ENCODE assay signal across 8 cellular contexts in the genomic region with DNA sequence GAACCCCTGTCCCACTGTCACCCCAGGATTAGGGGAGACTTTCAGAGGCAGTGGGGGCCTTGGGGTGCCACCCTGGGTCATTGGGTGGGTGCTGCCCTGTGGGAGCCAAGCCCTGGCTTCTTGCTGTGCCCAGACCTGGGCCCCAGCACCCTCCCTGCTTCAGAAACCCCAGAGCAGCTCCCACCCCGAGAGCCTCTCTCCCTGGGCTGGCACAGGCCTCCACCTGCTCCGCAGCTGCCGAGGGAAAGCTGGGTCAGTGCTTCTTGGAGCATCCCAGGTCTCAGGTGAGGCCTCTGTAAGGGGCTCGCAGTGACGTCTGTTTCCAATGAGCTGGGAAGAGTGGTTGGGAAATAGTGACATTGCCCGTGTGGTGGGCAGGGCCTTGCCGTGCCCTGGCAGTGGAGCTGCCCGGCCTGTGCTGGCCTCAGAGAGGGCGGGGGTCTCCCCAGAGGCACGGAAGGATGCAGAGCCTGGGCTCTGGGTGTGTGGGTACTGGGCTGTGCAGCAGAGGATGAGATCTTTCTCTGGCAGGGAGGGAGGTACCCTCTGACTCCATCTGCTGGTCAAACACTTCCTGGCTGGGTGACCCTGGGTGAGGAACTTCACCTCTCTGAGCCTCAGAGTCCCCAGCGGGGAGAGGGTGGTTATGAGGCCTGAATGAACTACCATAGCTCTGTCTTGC. TPM values are rescaled to one million over a fixed set of nuclear protein-coding genes. Genes with fewer than 3 reads are reported as not detected.
A peak's percentile ranks its signal among the peaks of the same experiment; 100 is the strongest.
DNase-seq lines count a peak whose midpoint lies in the region; ATAC-seq and TF ChIP-seq lines count a peak whose summit lies in the region.

No MANE protein-coding gene starts in this region.

- no peaks in the 10 kb centered on the region for H3K27me3 ChIP-seq in neural progenitor cell
- no peaks in the 10 kb centered on the region for H3K27me3 ChIP-seq in CD4-positive, alpha-beta memory T cell (ENCODE audit: insufficient read depth, low read length)

- no peak overlapping the region for H3K27ac Mint-ChIP-seq in neural progenitor cell
- H3K27ac Mint-ChIP-seq in CD4-positive, alpha-beta memory T cell = no peak overlapping the region

- intact Hi-C loops in CD4-positive, alpha-beta memory T cell (cut with micrococcal nuclease) = no loop called here

- H3K79me2 ChIP-seq in neural progenitor cell (ENCODE audit: low read depth) = no peaks in the 10 kb centered on the region

- H3K9me3 ChIP-seq in neural progenitor cell (ENCODE audit: low read depth) = no peaks in the 10 kb centered on the region
- H3K9me3 ChIP-seq in CD4-positive, alpha-beta memory T cell (ENCODE audit: control insufficient read depth in 1 of 2, low read length in 2 of 2) = no peaks in the 10 kb centered on the region

- H3K9ac ChIP-seq in neural progenitor cell = no peak overlapping the region

- CTCF ChIA-PET in CD4-positive, alpha-beta memory T cell (lab: Charles Lee; ENCODE audit: partially characterized antibody) = interaction anchor here (1.2 to 5.5 kb wide), 5 partner anchors 18 to 113 kb away, joined by 4 to 42 read pairs (median 8); partner anchors contain the start of gene MICALL1

- no peak for ATAC-seq in HG03280 (IDR thresholded peaks at IDR 0.05; ENCODE audit: unreplicated experiment)
- no peak for ATAC-seq in HG03378 (IDR thresholded peaks at IDR 0.05; ENCODE audit: unreplicated experiment)

- H3K27ac ChIP-seq in neural progenitor cell = no peak overlapping the region
- no peak overlapping the region for H3K27ac ChIP-seq in CD4-positive, alpha-beta memory T cell (ENCODE audit: low read depth, low read length)

- no peak overlapping the region for H2AFZ ChIP-seq in neural progenitor cell (replicated peaks)

- H3K36me3 ChIP-seq in neural progenitor cell = no peaks in the 10 kb centered on the region
- H3K36me3 ChIP-seq in CD4-positive, alpha-beta memory T cell (ENCODE audit: insufficient read depth, low read length) = peaks cover 13% of the 10 kb centered on the region

- H3K4me1 ChIP-seq in neural progenitor cell = no peaks in the 10 kb centered on the region
- H3K4me1 ChIP-seq in CD4-positive, alpha-beta memory T cell (ENCODE audit: insufficient read depth, low read length) = peaks cover 11% of the 10 kb centered on the region

- peak; percentile 43 for TF ChIP-seq CTCF in neural progenitor cell (IDR thresholded peaks at IDR 0.05)

- no peak overlapping the region for H3K4me3 Mint-ChIP-seq in neural progenitor cell
- H3K4me3 Mint-ChIP-seq in CD4-positive, alpha-beta memory T cell = no peak overlapping the region

- H3K27me3 Mint-ChIP-seq in neural progenitor cell (ENCODE audit: insufficient read depth, low read depth) = peaks cover 6% of the 10 kb centered on the region
- H3K27me3 Mint-ChIP-seq in CD4-positive, alpha-beta memory T cell = no peaks in the 10 kb centered on the region

- peaks cover 12% of the 10 kb centered on the region for H3K4me1 Mint-ChIP-seq in neural progenitor cell
- peaks cover 7 to 13% (median 8%) of the 10 kb centered on the region in 4 donors for H3K4me1 Mint-ChIP-seq in CD4-positive, alpha-beta memory T cell

- no peak overlapping the region for H3K4me3 ChIP-seq in neural progenitor cell
- H3K4me3 ChIP-seq in CD4-positive, alpha-beta memory T cell (ENCODE audit: low read length in 2 of 2) = no peak overlapping the region

- H3K36me3 Mint-ChIP-seq in neural progenitor cell = peaks cover 9% of the 10 kb centered on the region
- peaks cover 11 to 39% of the 10 kb centered on the region in 2 donors for H3K36me3 Mint-ChIP-seq in CD4-positive, alpha-beta memory T cell

- H4K20me1 ChIP-seq in neural progenitor cell (ENCODE audit: low read depth) = peaks cover 8% of the 10 kb centered on the region

- POLR2A ChIA-PET in CD4-positive, alpha-beta memory T cell (lab: Charles Lee; ENCODE audit: partially characterized antibody) = interaction anchor here (1.5 kb wide), 1 partner anchor 24 kb away, joined by 6 read pairs; the partner anchor contains the start of gene MICALL1

- H3K4me2 ChIP-seq in neural progenitor cell = no peak overlapping the region

- H3K9me3 Mint-ChIP-seq in neural progenitor cell = no peaks in the 10 kb centered on the region
- H3K9me3 Mint-ChIP-seq in CD4-positive, alpha-beta memory T cell = peaks cover 0 to 2% (median 0%) of the 10 kb centered on the region in 8 donors

- no peaks in the 10 kb centered on the region for H3F3A ChIP-seq in neural progenitor cell (ENCODE audit: low read depth)

- DNase-seq in D341Med (ENCODE audit: low spot score) = peak; percentile 65
- peak; percentile 76 for DNase-seq in HuH-7.5 (ENCODE audit: low spot score)
- DNase-seq in cerebellum (ENCODE audit: low spot score) = peak; percentile 48
- DNase-seq in neural progenitor cell (ENCODE audit: low spot score) = peak; percentile 34
- no peak for DNase-seq in NCI-H1105 (lab: John Stamatoyannopoulos, UW)
- no peak for DNase-seq in CD4-positive, alpha-beta memory T cell

RNA-seq across cellular contexts. Expression of gene C22orf23, which starts 23.0 kb away (rescaled TPM):
- total RNA-seq in cerebellum (1.4 TPM), neural progenitor cell (ENCODE audit: low replicate concordance) (0.26 and 0.46 TPM in 2 replicates)
- not detected for total RNA-seq in CD4-positive, alpha-beta memory T cell
- not detected for polyA plus RNA-seq in CD4-positive, alpha-beta memory T cell

RNA-seq across cellular contexts. Expression of gene POLR2F, which starts 23.1 kb away (rescaled TPM):
- total RNA-seq in cerebellum (29.1 TPM), neural progenitor cell (ENCODE audit: low replicate concordance) (75.5 and 76.1 TPM in 2 replicates)
- 10 to 100 TPM; 44.9 to 47.5 TPM for total RNA-seq in CD4-positive, alpha-beta memory T cell
- polyA plus RNA-seq in CD4-positive, alpha-beta memory T cell = 100 to 1,000 TPM; 133 to 158 TPM

RNA-seq across cellular contexts. Expression of gene MICALL1, which starts 24.3 kb away (rescaled TPM):
- total RNA-seq in cerebellum (16.8 TPM), neural progenitor cell (ENCODE audit: low replicate concordance) (5.0 and 14.3 TPM in 2 replicates)
- 10 to 100 TPM; 30.7 to 31.0 TPM for total RNA-seq in CD4-positive, alpha-beta memory T cell
- 1 to 10 TPM in 1 of 2 donors, under 1 TPM in 1; 0.77 to 4.4 TPM for polyA plus RNA-seq in CD4-positive, alpha-beta memory T cell

RNA-seq across cellular contexts. Expression of gene SOX10, which starts 53.9 kb away (rescaled TPM):
- 2.7 TPM for total RNA-seq in cerebellum
- 0.99 and 4.5 TPM in 2 replicates for total RNA-seq in neural progenitor cell (ENCODE audit: low replicate concordance)
- not detected for total RNA-seq in CD4-positive, alpha-beta memory T cell
- not detected for polyA plus RNA-seq in CD4-positive, alpha-beta memory T cell

Comparison
In these comparisons a context has a peak if more than half of its experiments do, and no peak if none do; other contexts are left out.
1. DNase-seq: peak in D341Med (single experiment), HuH-7.5 (single experiment), cerebellum (single experiment) and neural progenitor cell (single experiment); none in NCI-H1105 (single experiment) and CD4-positive, alpha-beta memory T cell (0 of 5).